1 cellular context compared by ENCODE assay signal in the genomic region with DNA sequence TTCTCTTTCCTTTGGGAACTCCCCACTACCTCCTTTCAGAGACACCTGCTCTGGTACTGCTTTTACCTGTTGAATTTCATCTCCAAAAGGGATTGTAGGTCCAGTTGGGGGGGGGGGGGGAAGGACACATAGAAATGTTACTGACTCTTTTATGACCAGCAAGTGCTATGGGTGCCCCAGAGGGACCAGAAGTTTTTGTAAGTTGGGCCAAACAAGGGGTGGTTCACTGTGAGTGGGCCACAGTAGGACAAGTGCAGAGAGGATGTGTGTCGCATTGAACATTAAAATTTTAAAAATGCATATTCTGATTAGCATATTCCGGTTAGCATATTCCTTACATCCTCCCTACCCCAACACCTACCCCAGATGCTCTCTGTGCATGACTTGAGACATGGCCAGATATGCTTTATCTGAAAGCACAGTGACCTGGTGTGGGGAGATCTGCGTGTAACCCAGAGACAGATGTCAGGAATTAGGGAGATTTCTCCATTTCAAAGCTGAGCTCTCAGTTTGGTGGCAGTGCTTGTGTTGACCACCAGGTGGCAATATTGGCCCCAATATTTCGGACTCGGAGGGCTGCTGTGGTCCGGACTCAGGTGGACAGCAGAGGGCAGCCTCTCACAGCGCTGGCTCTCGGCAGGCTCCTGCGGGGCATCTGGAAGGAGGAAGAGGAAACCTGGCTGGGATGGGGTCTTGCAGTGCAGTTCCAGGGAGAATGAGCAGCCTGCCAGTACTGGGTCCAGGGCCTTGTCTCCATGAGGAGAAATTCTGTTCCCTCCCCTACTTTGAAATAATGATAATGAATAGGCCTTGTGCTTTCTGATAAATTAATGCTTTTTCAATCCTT.
TF ChIP-seq lines count a peak whose summit lies in the region.

No MANE protein-coding gene starts in this region.

TF ChIP-seq in HepG2, 621 proteins besides CTCF, POLR2A, EP300 and RAD21 (continued from another document and continues in another):
- TF ChIP-seq, protein P1, sequence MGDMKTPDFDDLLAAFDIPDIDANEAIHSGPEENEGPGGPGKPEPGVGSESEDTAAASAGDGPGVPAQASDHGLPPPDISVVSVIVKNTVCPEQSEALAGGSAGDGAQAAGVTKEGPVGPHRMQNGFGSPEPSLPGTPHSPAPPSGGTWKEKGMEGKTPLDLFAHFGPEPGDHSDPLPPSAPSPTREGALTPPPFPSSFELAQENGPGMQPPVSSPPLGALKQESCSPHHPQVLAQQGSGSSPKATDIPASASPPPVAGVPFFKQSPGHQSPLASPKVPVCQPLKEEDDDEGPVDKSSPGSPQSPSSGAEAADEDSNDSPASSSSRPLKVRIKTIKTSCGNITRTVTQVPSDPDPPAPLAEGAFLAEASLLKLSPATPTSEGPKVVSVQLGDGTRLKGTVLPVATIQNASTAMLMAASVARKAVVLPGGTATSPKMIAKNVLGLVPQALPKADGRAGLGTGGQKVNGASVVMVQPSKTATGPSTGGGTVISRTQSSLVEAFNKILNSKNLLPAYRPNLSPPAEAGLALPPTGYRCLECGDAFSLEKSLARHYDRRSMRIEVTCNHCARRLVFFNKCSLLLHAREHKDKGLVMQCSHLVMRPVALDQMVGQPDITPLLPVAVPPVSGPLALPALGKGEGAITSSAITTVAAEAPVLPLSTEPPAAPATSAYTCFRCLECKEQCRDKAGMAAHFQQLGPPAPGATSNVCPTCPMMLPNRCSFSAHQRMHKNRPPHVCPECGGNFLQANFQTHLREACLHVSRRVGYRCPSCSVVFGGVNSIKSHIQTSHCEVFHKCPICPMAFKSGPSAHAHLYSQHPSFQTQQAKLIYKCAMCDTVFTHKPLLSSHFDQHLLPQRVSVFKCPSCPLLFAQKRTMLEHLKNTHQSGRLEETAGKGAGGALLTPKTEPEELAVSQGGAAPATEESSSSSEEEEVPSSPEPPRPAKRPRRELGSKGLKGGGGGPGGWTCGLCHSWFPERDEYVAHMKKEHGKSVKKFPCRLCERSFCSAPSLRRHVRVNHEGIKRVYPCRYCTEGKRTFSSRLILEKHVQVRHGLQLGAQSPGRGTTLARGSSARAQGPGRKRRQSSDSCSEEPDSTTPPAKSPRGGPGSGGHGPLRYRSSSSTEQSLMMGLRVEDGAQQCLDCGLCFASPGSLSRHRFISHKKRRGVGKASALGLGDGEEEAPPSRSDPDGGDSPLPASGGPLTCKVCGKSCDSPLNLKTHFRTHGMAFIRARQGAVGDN (CRISPR knock-in tag; IDR thresholded peaks at IDR 0.05), result peak; percentile 75
- TF ChIP-seq ZNF546 (CRISPR knock-in tag; conservative IDR thresholded peaks at IDR 0.05), result no peak
- TF ChIP-seq ZNF326 (CRISPR knock-in tag; IDR thresholded peaks at IDR 0.05; ENCODE audit: borderline replicate concordance), result no peak
- TF ChIP-seq RARA (CRISPR knock-in tag; IDR thresholded peaks at IDR 0.05), result peak; percentile 42; the same call in 1 of the 2 replicates
- TF ChIP-seq SMYD3 (CRISPR knock-in tag; IDR thresholded peaks at IDR 0.05), result no peak
- peak; percentile 70; the same call in 1 of the 2 replicates for TF ChIP-seq MYNN (CRISPR knock-in tag; IDR thresholded peaks at IDR 0.05; ENCODE audit: low read depth)
- peak; percentile 43; the same call in 1 of the 2 replicates for TF ChIP-seq ZNF83 (CRISPR knock-in tag; IDR thresholded peaks at IDR 0.05; ENCODE audit: borderline replicate concordance)
- TF ChIP-seq SRSF4 (IDR thresholded peaks at IDR 0.05; ENCODE audit: low read depth, low read length, poor library complexity, severe bottlenecking), result no peak
- no peak for TF ChIP-seq ZNF10 (CRISPR knock-in tag; IDR thresholded peaks at IDR 0.05; ENCODE audit: borderline replicate concordance, low read depth)
- peak; percentile 33 for TF ChIP-seq HNRNPLL (IDR thresholded peaks at IDR 0.05; ENCODE audit: low read depth, low read length, poor library complexity, severe bottlenecking)
- TF ChIP-seq, protein P2, sequence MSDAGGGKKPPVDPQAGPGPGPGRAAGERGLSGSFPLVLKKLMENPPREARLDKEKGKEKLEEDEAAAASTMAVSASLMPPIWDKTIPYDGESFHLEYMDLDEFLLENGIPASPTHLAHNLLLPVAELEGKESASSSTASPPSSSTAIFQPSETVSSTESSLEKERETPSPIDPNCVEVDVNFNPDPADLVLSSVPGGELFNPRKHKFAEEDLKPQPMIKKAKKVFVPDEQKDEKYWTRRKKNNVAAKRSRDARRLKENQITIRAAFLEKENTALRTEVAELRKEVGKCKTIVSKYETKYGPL (CRISPR knock-in tag; IDR thresholded peaks at IDR 0.05), result no peak
- no peak for TF ChIP-seq ZNF709 (CRISPR knock-in tag; IDR thresholded peaks at IDR 0.05)
- TF ChIP-seq, protein P3, sequence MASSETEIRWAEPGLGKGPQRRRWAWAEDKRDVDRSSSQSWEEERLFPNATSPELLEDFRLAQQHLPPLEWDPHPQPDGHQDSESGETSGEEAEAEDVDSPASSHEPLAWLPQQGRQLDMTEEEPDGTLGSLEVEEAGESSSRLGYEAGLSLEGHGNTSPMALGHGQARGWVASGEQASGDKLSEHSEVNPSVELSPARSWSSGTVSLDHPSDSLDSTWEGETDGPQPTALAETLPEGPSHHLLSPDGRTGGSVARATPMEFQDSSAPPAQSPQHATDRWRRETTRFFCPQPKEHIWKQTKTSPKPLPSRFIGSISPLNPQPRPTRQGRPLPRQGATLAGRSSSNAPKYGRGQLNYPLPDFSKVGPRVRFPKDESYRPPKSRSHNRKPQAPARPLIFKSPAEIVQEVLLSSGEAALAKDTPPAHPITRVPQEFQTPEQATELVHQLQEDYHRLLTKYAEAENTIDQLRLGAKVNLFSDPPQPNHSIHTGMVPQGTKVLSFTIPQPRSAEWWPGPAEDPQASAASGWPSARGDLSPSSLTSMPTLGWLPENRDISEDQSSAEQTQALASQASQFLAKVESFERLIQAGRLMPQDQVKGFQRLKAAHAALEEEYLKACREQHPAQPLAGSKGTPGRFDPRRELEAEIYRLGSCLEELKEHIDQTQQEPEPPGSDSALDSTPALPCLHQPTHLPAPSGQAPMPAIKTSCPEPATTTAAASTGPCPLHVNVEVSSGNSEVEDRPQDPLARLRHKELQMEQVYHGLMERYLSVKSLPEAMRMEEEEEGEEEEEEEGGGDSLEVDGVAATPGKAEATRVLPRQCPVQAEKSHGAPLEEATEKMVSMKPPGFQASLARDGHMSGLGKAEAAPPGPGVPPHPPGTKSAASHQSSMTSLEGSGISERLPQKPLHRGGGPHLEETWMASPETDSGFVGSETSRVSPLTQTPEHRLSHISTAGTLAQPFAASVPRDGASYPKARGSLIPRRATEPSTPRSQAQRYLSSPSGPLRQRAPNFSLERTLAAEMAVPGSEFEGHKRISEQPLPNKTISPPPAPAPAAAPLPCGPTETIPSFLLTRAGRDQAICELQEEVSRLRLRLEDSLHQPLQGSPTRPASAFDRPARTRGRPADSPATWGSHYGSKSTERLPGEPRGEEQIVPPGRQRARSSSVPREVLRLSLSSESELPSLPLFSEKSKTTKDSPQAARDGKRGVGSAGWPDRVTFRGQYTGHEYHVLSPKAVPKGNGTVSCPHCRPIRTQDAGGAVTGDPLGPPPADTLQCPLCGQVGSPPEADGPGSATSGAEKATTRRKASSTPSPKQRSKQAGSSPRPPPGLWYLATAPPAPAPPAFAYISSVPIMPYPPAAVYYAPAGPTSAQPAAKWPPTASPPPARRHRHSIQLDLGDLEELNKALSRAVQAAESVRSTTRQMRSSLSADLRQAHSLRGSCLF (CRISPR knock-in tag; IDR thresholded peaks at IDR 0.05; ENCODE audit: borderline replicate concordance), result no peak
- no peak for TF ChIP-seq ZNF672 (CRISPR knock-in tag; IDR thresholded peaks at IDR 0.05)
- peak; percentile 92 for TF ChIP-seq CBFB (CRISPR knock-in tag; IDR thresholded peaks at IDR 0.05)
- TF ChIP-seq MEF2D (CRISPR knock-in tag; IDR thresholded peaks at IDR 0.05), result peak; percentile 45; the same call in 1 of the 2 replicates
- TF ChIP-seq, protein P4, sequence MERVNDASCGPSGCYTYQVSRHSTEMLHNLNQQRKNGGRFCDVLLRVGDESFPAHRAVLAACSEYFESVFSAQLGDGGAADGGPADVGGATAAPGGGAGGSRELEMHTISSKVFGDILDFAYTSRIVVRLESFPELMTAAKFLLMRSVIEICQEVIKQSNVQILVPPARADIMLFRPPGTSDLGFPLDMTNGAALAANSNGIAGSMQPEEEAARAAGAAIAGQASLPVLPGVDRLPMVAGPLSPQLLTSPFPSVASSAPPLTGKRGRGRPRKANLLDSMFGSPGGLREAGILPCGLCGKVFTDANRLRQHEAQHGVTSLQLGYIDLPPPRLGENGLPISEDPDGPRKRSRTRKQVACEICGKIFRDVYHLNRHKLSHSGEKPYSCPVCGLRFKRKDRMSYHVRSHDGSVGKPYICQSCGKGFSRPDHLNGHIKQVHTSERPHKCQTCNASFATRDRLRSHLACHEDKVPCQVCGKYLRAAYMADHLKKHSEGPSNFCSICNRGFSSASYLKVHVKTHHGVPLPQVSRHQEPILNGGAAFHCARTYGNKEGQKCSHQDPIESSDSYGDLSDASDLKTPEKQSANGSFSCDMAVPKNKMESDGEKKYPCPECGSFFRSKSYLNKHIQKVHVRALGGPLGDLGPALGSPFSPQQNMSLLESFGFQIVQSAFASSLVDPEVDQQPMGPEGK (CRISPR knock-in tag; IDR thresholded peaks at IDR 0.05), result peak; percentile 78
- TF ChIP-seq MIER3 (CRISPR knock-in tag; IDR thresholded peaks at IDR 0.05; ENCODE audit: borderline replicate concordance), result peak; percentile 98; the same call in 1 of the 2 replicates
- peak; percentile 54; the same call in 1 of the 2 replicates for TF ChIP-seq SP5 (CRISPR knock-in tag; IDR thresholded peaks at IDR 0.05; ENCODE audit: borderline replicate concordance, low read depth)
- TF ChIP-seq HCFC1 (IDR thresholded peaks at IDR 0.05; ENCODE audit: low read depth, low read length), result peak; percentile 28; the same call in 1 of the 2 replicates
- no peak for TF ChIP-seq JUN (CRISPR knock-in tag; IDR thresholded peaks at IDR 0.05)
- TF ChIP-seq, protein P5, sequence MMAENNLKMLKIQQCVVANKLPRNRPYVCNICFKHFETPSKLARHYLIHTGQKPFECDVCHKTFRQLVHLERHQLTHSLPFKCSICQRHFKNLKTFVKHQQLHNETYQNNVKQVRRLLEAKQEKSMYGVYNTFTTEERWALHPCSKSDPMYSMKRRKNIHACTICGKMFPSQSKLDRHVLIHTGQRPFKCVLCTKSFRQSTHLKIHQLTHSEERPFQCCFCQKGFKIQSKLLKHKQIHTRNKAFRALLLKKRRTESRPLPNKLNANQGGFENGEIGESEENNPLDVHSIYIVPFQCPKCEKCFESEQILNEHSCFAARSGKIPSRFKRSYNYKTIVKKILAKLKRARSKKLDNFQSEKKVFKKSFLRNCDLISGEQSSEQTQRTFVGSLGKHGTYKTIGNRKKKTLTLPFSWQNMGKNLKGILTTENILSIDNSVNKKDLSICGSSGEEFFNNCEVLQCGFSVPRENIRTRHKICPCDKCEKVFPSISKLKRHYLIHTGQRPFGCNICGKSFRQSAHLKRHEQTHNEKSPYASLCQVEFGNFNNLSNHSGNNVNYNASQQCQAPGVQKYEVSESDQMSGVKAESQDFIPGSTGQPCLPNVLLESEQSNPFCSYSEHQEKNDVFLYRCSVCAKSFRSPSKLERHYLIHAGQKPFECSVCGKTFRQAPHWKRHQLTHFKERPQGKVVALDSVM (CRISPR knock-in tag; IDR thresholded peaks at IDR 0.05), result no peak
- TF ChIP-seq NR1H2 (CRISPR knock-in tag; IDR thresholded peaks at IDR 0.05; ENCODE audit: borderline replicate concordance, low read depth), result no peak
- peak; percentile 40; the same call in 1 of the 2 replicates for TF ChIP-seq ZNF652 (CRISPR knock-in tag; IDR thresholded peaks at IDR 0.05; ENCODE audit: borderline replicate concordance, low read depth)
- TF ChIP-seq, protein P6, sequence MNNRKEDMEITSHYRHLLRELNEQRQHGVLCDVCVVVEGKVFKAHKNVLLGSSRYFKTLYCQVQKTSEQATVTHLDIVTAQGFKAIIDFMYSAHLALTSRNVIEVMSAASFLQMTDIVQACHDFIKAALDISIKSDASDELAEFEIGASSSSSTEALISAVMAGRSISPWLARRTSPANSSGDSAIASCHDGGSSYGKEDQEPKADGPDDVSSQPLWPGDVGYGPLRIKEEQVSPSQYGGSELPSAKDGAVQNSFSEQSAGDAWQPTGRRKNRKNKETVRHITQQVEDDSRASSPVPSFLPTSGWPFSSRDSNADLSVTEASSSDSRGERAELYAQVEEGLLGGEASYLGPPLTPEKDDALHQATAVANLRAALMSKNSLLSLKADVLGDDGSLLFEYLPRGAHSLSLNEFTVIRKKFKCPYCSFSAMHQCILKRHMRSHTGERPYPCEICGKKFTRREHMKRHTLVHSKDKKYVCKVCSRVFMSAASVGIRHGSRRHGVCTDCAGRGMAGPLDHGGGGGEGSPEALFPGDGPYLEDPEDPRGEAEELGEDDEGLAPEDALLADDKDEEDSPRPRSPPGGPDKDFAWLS (CRISPR knock-in tag; IDR thresholded peaks at IDR 0.05; ENCODE audit: borderline replicate concordance), result no peak
- no peak for TF ChIP-seq ATRX (CRISPR knock-in tag; IDR thresholded peaks at IDR 0.05; ENCODE audit: borderline replicate concordance)
- peak; percentile 58; the same call in 1 of the 2 replicates for TF ChIP-seq BCL6 (CRISPR knock-in tag; IDR thresholded peaks at IDR 0.05)
- TF ChIP-seq ZNF562 (CRISPR knock-in tag; IDR thresholded peaks at IDR 0.05; ENCODE audit: borderline replicate concordance), result no peak
- TF ChIP-seq ZFP41 (CRISPR knock-in tag; IDR thresholded peaks at IDR 0.05; ENCODE audit: borderline replicate concordance), result no peak
- TF ChIP-seq ASH2L (IDR thresholded peaks at IDR 0.05; ENCODE audit: insufficient read length, low read depth, low read length), result peak; percentile 11
- TF ChIP-seq, protein P7, sequence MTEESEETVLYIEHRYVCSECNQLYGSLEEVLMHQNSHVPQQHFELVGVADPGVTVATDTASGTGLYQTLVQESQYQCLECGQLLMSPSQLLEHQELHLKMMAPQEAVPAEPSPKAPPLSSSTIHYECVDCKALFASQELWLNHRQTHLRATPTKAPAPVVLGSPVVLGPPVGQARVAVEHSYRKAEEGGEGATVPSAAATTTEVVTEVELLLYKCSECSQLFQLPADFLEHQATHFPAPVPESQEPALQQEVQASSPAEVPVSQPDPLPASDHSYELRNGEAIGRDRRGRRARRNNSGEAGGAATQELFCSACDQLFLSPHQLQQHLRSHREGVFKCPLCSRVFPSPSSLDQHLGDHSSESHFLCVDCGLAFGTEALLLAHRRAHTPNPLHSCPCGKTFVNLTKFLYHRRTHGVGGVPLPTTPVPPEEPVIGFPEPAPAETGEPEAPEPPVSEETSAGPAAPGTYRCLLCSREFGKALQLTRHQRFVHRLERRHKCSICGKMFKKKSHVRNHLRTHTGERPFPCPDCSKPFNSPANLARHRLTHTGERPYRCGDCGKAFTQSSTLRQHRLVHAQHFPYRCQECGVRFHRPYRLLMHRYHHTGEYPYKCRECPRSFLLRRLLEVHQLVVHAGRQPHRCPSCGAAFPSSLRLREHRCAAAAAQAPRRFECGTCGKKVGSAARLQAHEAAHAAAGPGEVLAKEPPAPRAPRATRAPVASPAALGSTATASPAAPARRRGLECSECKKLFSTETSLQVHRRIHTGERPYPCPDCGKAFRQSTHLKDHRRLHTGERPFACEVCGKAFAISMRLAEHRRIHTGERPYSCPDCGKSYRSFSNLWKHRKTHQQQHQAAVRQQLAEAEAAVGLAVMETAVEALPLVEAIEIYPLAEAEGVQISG (CRISPR knock-in tag; IDR thresholded peaks at IDR 0.05), result peak; percentile 89
- TF ChIP-seq, protein P8, sequence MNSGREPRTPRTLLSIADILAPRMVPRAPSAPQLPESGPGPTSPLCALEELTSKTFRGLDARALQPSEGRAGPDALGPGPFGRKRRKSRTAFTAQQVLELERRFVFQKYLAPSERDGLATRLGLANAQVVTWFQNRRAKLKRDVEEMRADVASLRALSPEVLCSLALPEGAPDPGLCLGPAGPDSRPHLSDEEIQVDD (CRISPR knock-in tag; IDR thresholded peaks at IDR 0.05; ENCODE audit: borderline replicate concordance), result peak; percentile 83
